In the genomic region with DNA sequence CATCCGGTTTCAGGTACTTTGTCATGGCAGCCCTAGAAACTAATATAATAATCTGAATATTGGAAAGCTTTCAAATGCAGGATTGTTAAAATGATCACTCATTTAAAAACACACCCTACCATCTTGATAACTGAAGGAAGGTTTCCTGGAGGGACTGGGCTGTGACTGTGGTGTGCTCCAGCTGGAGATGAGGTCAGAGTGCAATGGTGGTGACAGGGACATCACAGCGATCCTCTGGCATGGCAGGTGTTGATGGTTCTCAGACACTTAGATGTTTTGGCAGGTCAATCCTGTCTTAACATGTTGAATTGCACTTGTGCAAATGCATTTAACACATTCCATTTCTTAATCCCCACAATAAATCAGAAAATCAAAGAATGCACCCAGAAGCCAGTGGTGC, we compare ENCODE assay signal across 16 cellular contexts. TPM values are rescaled to one million over a fixed set of nuclear protein-coding genes. Genes with fewer than 3 reads are reported as not detected.
A peak's percentile ranks its signal among the peaks of the same experiment; 100 is the strongest.
DNase-seq lines count a peak whose midpoint lies in the region; ATAC-seq and TF ChIP-seq lines count a peak whose summit lies in the region.
"Had no signal": no experiment of that assay in that cellular context is flagged by ENCODE, and none has a peak within 500 bp of the region (broad histone marks: within the 10 kb centered on the region; RNA-seq: fewer than 3 reads in every experiment).

No MANE protein-coding gene starts in this region.

- ATAC-seq in HG02610 (IDR thresholded peaks at IDR 0.05; ENCODE audit: unreplicated experiment) (no peak), HG03469 (IDR thresholded peaks at IDR 0.05; ENCODE audit: unreplicated experiment) (no peak), lower lobe of right lung (no peak)
- ATAC-seq: HCT116 had no signal

- H3K4me1 ChIP-seq in lower lobe of right lung = peaks cover 11% of the 10 kb centered on the region
- H3K4me1 ChIP-seq: Caco-2 had no signal

- no peaks in the 10 kb centered on the region for H3K27me3 ChIP-seq in lower lobe of right lung (ENCODE audit: low read depth)
- H3K27me3 ChIP-seq: BLaER1 had no signal

- H3K9me3 ChIP-seq in lower lobe of right lung = no peaks in the 10 kb centered on the region
- H3K9me3 ChIP-seq: BLaER1, Caco-2 had no signal

- H3K36me3 ChIP-seq in lower lobe of right lung = no peaks in the 10 kb centered on the region
- H3K36me3 ChIP-seq: BLaER1 had no signal

- H3K9me3 Mint-ChIP-seq in brain = no peaks in the 10 kb centered on the region
- no peaks in the 10 kb centered on the region for H3K9me3 Mint-ChIP-seq in nephron
- H3K9me3 Mint-ChIP-seq: CD8-positive, alpha-beta memory T cell had no signal

- no peak overlapping the region for H3K4me3 Mint-ChIP-seq in brain
- H3K4me3 Mint-ChIP-seq in nephron = no peak overlapping the region
- H3K4me3 Mint-ChIP-seq: CD8-positive, alpha-beta memory T cell had no signal

- TF ChIP-seq CTCF in brain (conservative IDR thresholded peaks at IDR 0.05) (no peak), nephron (IDR thresholded peaks at IDR 0.05; ENCODE audit: unreplicated experiment in 3 of 3) (no peak), lower lobe of right lung (IDR thresholded peaks at IDR 0.05) (no peak)

- H3K4me3 ChIP-seq in lower lobe of right lung = no peak overlapping the region
- H3K4me3 ChIP-seq: BLaER1 had no signal

- no peaks in the 10 kb centered on the region for H3K36me3 Mint-ChIP-seq in brain
- H3K36me3 Mint-ChIP-seq in nephron (ENCODE audit: low read depth) = no peaks in the 10 kb centered on the region
- H3K36me3 Mint-ChIP-seq: CD8-positive, alpha-beta memory T cell had no signal

- H3K27ac ChIP-seq in lower lobe of right lung = no peak overlapping the region
- H3K27ac ChIP-seq: 22Rv1, BLaER1 had no signal

- DNase-seq in NCI-H82 (lab: John Stamatoyannopoulos, UW) = peak; percentile 33
- no peak for DNase-seq in NCI-H82 treated with DMSO at 0.1 percent for 48 hours (lab: John Stamatoyannopoulos, UW; ENCODE audit: unreplicated experiment)
- DNase-seq in activated CD4-positive, CD25-positive, alpha-beta regulatory T cell (lab: John Stamatoyannopoulos, UW) = no peak
- no peak for DNase-seq in lower lobe of right lung
- DNase-seq: Caco-2; CD8-positive, alpha-beta memory T cell; DND-41; GDM1; IMR-90 had no signal

- intact Hi-C loops in lower lobe of right lung (cut with DNase I) = no loop called here

- H3K27me3 Mint-ChIP-seq in brain (no peaks in the 10 kb centered on the region), nephron (ENCODE audit: low read depth) (peaks cover 12% of the 10 kb centered on the region)
- H3K27me3 Mint-ChIP-seq: CD8-positive, alpha-beta memory T cell had no signal

- H3K4me1 Mint-ChIP-seq in brain = peaks cover 44% of the 10 kb centered on the region
- peaks cover 60% of the 10 kb centered on the region for H3K4me1 Mint-ChIP-seq in nephron

- peak overlapping the region in 3 of 5 experiments; percentile 7 to 28 (median 27) for H3K27ac Mint-ChIP-seq in brain
- H3K27ac Mint-ChIP-seq in nephron = peak overlapping the region in 2 of 3 experiments; percentile 2 to 45
- H3K27ac Mint-ChIP-seq: CD8-positive, alpha-beta memory T cell had no signal

RNA-seq across cellular contexts. Expression of gene CD83, which starts 25.2 kb away (rescaled TPM):
- polyA plus RNA-seq in brain (ENCODE audit: insufficient read depth, low read depth, low replicate concordance) = 7.3 TPM
- total RNA-seq in lower lobe of right lung = 25.0 TPM
